1 cellular context compared by ENCODE assay signal in the genomic region with DNA sequence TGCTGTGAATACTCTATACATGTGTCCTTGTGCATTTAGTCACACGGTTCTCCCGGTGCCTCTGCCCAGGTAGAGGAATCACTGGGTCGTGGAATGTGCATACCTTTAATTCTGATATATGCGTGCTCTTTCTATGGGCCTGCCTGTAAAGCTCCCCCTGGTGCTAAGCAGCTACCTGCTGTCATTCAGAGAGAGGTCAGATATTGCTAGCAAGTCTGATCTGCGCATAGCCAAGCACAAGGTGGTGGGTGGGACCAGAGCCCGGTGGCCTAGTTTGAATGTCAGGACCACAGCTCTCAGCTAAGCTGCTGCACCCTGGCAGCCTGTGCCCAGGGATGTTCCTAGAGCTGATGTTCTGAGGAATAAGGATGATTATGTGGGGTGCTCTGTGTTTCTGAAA.
A peak's percentile ranks its signal among the peaks of the same experiment; 100 is the strongest.
TF ChIP-seq lines count a peak whose summit lies in the region.

No MANE protein-coding gene starts in this region.

TF ChIP-seq in K562, 482 proteins besides CTCF, POLR2A, EP300 and RAD21:
- no peak for TF ChIP-seq U2AF1 (optimal IDR thresholded peaks at IDR 0.05; ENCODE audit: low read depth, low read length)
- TF ChIP-seq SP2 (IDR thresholded peaks at IDR 0.05; ENCODE audit: extremely low read depth, low read depth, low read length, poor library complexity, severe bottlenecking) = no peak
- no peak for TF ChIP-seq KHSRP (IDR thresholded peaks at IDR 0.05)
- TF ChIP-seq, protein P1, sequence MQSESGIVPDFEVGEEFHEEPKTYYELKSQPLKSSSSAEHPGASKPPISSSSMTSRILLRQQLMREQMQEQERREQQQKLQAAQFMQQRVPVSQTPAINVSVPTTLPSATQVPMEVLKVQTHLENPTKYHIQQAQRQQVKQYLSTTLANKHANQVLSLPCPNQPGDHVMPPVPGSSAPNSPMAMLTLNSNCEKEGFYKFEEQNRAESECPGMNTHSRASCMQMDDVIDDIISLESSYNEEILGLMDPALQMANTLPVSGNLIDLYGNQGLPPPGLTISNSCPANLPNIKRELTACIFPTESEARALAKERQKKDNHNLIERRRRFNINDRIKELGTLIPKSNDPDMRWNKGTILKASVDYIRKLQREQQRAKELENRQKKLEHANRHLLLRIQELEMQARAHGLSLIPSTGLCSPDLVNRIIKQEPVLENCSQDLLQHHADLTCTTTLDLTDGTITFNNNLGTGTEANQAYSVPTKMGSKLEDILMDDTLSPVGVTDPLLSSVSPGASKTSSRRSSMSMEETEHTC (IDR thresholded peaks at IDR 0.05) = no peak
- peak; percentile 34 for TF ChIP-seq MEIS2 (IDR thresholded peaks at IDR 0.05; ENCODE audit: partially characterized antibody)
- TF ChIP-seq NFE2L1 (tag; IDR thresholded peaks at IDR 0.05; ENCODE audit: borderline replicate concordance, low read depth) = no peak
- TF ChIP-seq MAZ (CRISPR knock-in tag; conservative IDR thresholded peaks at IDR 0.05 in 1 of 2, IDR thresholded peaks at IDR 0.05 in 1 of 2) = no peak
- TF ChIP-seq HEY1 (CRISPR knock-in tag; IDR thresholded peaks at IDR 0.05; ENCODE audit: borderline replicate concordance) = no peak
- TF ChIP-seq, protein P2, sequence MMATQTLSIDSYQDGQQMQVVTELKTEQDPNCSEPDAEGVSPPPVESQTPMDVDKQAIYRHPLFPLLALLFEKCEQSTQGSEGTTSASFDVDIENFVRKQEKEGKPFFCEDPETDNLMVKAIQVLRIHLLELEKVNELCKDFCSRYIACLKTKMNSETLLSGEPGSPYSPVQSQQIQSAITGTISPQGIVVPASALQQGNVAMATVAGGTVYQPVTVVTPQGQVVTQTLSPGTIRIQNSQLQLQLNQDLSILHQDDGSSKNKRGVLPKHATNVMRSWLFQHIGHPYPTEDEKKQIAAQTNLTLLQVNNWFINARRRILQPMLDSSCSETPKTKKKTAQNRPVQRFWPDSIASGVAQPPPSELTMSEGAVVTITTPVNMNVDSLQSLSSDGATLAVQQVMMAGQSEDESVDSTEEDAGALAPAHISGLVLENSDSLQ (IDR thresholded peaks at IDR 0.05) = peak; percentile 79
- TF ChIP-seq NFE2 (IDR thresholded peaks at IDR 0.05; ENCODE audit: low read depth) = no peak
- TF ChIP-seq, protein P3, sequence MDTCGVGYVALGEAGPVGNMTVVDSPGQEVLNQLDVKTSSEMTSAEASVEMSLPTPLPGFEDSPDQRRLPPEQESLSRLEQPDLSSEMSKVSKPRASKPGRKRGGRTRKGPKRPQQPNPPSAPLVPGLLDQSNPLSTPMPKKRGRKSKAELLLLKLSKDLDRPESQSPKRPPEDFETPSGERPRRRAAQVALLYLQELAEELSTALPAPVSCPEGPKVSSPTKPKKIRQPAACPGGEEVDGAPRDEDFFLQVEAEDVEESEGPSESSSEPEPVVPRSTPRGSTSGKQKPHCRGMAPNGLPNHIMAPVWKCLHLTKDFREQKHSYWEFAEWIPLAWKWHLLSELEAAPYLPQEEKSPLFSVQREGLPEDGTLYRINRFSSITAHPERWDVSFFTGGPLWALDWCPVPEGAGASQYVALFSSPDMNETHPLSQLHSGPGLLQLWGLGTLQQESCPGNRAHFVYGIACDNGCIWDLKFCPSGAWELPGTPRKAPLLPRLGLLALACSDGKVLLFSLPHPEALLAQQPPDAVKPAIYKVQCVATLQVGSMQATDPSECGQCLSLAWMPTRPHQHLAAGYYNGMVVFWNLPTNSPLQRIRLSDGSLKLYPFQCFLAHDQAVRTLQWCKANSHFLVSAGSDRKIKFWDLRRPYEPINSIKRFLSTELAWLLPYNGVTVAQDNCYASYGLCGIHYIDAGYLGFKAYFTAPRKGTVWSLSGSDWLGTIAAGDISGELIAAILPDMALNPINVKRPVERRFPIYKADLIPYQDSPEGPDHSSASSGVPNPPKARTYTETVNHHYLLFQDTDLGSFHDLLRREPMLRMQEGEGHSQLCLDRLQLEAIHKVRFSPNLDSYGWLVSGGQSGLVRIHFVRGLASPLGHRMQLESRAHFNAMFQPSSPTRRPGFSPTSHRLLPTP (IDR thresholded peaks at IDR 0.05; ENCODE audit: borderline replicate concordance, extremely low read depth, insufficient read length) = no peak
- no peak for TF ChIP-seq KDM4B (IDR thresholded peaks at IDR 0.05; ENCODE audit: borderline replicate concordance in 2 of 2, low read depth in 1 of 2)
- TF ChIP-seq NRF1 (conservative IDR thresholded peaks at IDR 0.05 in 1 of 2, IDR thresholded peaks at IDR 0.05 in 1 of 2) = peak; percentile 65 to 72
- TF ChIP-seq KAT7 (CRISPR knock-in tag; IDR thresholded peaks at IDR 0.05; ENCODE audit: borderline replicate concordance) = no peak
- no peak for TF ChIP-seq PHF21A (IDR thresholded peaks at IDR 0.05; ENCODE audit: borderline replicate concordance, low read depth)
- TF ChIP-seq ZNF23 (CRISPR knock-in tag; IDR thresholded peaks at IDR 0.05) = no peak
- TF ChIP-seq ARID2 (IDR thresholded peaks at IDR 0.05) = no peak
- TF ChIP-seq, protein P4, sequence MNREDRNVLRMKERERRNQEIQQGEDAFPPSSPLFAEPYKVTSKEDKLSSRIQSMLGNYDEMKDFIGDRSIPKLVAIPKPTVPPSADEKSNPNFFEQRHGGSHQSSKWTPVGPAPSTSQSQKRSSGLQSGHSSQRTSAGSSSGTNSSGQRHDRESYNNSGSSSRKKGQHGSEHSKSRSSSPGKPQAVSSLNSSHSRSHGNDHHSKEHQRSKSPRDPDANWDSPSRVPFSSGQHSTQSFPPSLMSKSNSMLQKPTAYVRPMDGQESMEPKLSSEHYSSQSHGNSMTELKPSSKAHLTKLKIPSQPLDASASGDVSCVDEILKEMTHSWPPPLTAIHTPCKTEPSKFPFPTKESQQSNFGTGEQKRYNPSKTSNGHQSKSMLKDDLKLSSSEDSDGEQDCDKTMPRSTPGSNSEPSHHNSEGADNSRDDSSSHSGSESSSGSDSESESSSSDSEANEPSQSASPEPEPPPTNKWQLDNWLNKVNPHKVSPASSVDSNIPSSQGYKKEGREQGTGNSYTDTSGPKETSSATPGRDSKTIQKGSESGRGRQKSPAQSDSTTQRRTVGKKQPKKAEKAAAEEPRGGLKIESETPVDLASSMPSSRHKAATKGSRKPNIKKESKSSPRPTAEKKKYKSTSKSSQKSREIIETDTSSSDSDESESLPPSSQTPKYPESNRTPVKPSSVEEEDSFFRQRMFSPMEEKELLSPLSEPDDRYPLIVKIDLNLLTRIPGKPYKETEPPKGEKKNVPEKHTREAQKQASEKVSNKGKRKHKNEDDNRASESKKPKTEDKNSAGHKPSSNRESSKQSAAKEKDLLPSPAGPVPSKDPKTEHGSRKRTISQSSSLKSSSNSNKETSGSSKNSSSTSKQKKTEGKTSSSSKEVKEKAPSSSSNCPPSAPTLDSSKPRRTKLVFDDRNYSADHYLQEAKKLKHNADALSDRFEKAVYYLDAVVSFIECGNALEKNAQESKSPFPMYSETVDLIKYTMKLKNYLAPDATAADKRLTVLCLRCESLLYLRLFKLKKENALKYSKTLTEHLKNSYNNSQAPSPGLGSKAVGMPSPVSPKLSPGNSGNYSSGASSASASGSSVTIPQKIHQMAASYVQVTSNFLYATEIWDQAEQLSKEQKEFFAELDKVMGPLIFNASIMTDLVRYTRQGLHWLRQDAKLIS (CRISPR knock-in tag; IDR thresholded peaks at IDR 0.05) = no peak
